ENCODE assay signal across 1 cellular context in the genomic region with DNA sequence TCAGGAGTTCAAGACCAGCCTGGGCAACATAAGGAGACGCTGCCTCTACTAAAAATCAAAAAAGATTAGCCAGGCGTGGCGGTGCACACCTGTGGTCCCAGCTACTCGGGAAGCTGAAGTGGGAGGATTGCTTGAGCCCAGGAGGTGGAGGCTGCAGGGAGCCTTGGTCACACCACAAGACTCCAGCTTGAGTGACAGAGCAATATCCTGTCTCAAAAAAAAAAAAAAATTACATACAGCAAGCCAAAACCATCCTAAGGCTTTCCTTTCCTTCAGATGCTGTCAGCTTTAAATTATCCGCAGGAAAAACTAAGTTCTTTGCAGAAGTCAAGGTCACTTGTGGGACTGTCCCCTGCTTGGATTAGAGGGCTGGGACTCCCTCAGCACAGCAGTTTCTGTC.
TF ChIP-seq lines count a peak whose summit lies in the region.

No MANE protein-coding gene starts in this region.

TF ChIP-seq in K562, 482 proteins besides CTCF, POLR2A, EP300 and RAD21:
- TF ChIP-seq ZKSCAN8 (CRISPR knock-in tag; IDR thresholded peaks at IDR 0.05) (no peak), TEAD4 (IDR thresholded peaks at IDR 0.05; ENCODE audit: low read length) (0 out of 2 replicates have a peak, but pooled peaks have one; percentile 5), TEAD4 (CRISPR knock-in tag; IDR thresholded peaks at IDR 0.05; ENCODE audit: borderline replicate concordance) (no peak)
- TF ChIP-seq, protein P1, sequence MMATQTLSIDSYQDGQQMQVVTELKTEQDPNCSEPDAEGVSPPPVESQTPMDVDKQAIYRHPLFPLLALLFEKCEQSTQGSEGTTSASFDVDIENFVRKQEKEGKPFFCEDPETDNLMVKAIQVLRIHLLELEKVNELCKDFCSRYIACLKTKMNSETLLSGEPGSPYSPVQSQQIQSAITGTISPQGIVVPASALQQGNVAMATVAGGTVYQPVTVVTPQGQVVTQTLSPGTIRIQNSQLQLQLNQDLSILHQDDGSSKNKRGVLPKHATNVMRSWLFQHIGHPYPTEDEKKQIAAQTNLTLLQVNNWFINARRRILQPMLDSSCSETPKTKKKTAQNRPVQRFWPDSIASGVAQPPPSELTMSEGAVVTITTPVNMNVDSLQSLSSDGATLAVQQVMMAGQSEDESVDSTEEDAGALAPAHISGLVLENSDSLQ (IDR thresholded peaks at IDR 0.05), result peak; percentile 84
- TF ChIP-seq, protein P2, sequence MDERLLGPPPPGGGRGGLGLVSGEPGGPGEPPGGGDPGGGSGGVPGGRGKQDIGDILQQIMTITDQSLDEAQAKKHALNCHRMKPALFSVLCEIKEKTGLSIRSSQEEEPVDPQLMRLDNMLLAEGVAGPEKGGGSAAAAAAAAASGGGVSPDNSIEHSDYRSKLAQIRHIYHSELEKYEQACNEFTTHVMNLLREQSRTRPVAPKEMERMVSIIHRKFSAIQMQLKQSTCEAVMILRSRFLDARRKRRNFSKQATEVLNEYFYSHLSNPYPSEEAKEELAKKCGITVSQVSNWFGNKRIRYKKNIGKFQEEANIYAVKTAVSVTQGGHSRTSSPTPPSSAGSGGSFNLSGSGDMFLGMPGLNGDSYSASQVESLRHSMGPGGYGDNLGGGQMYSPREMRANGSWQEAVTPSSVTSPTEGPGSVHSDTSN (CRISPR knock-in tag; IDR thresholded peaks at IDR 0.05; ENCODE audit: low read depth), result no peak
- TF ChIP-seq, protein P2 (tag; conservative IDR thresholded peaks at IDR 0.05; ENCODE audit: low read depth), result 0 out of 2 replicates have a peak, but pooled peaks have one; percentile 32
